In the genomic region with DNA sequence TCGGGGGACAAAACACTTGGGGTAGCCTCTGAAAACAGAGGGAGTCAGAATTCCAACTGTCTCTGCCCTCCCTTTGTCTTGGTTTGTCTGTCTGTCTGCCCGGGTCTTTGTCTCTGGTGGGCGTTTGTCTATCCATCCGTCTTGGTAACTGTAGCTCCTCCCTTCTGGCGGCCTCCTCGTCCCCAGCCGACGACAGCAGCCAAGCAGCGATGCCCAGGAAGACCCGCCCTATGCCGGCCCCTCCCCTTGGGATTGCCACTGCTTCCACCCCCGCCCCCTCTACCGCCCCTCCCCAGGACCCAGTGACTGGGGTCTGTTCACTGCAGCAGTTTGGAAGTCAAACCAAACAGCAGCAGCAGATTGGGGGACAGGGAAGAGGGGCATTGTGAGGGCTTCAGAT, we compare ENCODE assay signal across 12 cellular contexts. TPM values are rescaled to one million over a fixed set of nuclear protein-coding genes. Genes with fewer than 3 reads are reported as not detected.
DNase-seq lines count a peak whose midpoint lies in the region; ATAC-seq and TF ChIP-seq lines count a peak whose summit lies in the region.
"Had no signal": no experiment of that assay in that cellular context is flagged by ENCODE, and none has a peak within 500 bp of the region (broad histone marks: within the 10 kb centered on the region; RNA-seq: fewer than 3 reads in every experiment).

No MANE protein-coding gene starts in this region.

- peak; percentile 67 for DNase-seq in NCI-H1694 (lab: John Stamatoyannopoulos, UW)
- DNase-seq in coronary artery (ENCODE audit: low spot score): no peak
- DNase-seq in naive thymus-derived CD4-positive, alpha-beta T cell: no peak
- no peak for DNase-seq in stimulated activated CD4-positive, alpha-beta T cell treated with anti-CD3 and anti-CD28 coated beads, Interleukin-4, amount 100 ng/mL, for 4 hours
- no peak for DNase-seq in germinal center (ENCODE audit: low spot score)
- no peak for DNase-seq in GM19238 (ENCODE audit: insufficient read length, low spot score)

- peak overlapping the region in 7 of 10 donors; percentile 51 to 73 (median 57) for H3K4me3 Mint-ChIP-seq in naive thymus-derived CD4-positive, alpha-beta T cell
- H3K4me3 Mint-ChIP-seq: memory B cell had no signal

- no peaks in the 10 kb centered on the region for H3K9me3 ChIP-seq in BLaER1
- no peaks in the 10 kb centered on the region for H3K9me3 ChIP-seq in naive thymus-derived CD4-positive, alpha-beta T cell (ENCODE audit: control insufficient read depth in 2 of 3, low read length in 3 of 3)
- H3K9me3 ChIP-seq: upper lobe of left lung had no signal

- CTCF ChIA-PET in naive thymus-derived CD4-positive, alpha-beta T cell (lab: Charles Lee): interaction anchor here (1.1 kb wide), 1 partner anchor 10 kb away, joined by 3 read pairs; no protein-coding TSS in a partner anchor

- peak overlapping the region; percentile 99 for H3K4me2 ChIP-seq in BLaER1

- H4K20me1 ChIP-seq in BLaER1: no peaks in the 10 kb centered on the region

- H3K4me1 Mint-ChIP-seq in naive thymus-derived CD4-positive, alpha-beta T cell: peaks cover 36 to 66% (median 64%) of the 10 kb centered on the region in 7 donors

- H3K27ac ChIP-seq in BLaER1 (peak overlapping the region; percentile 59), coronary artery (peak overlapping the region; percentile 80 to 95)
- H3K27ac ChIP-seq in naive thymus-derived CD4-positive, alpha-beta T cell (ENCODE audit: low read depth, low read length): no peak overlapping the region
- H3K27ac ChIP-seq: VCaP had no signal

- H3K27me3 ChIP-seq in BLaER1: no peaks in the 10 kb centered on the region
- H3K27me3 ChIP-seq in naive thymus-derived CD4-positive, alpha-beta T cell (ENCODE audit: control insufficient read depth in 2 of 2, insufficient read depth in 2 of 2, low read length in 2 of 2): no peaks in the 10 kb centered on the region
- H3K27me3 ChIP-seq: upper lobe of left lung had no signal

- TF ChIP-seq CTCF in coronary artery (IDR thresholded peaks at IDR 0.05): no peak

- no peaks in the 10 kb centered on the region for H3K27me3 Mint-ChIP-seq in naive thymus-derived CD4-positive, alpha-beta T cell
- H3K27me3 Mint-ChIP-seq: memory B cell had no signal

- H3K27ac Mint-ChIP-seq in naive thymus-derived CD4-positive, alpha-beta T cell: peak overlapping the region in 3 of 9 donors; percentile 40 to 91 (median 86)
- H3K27ac Mint-ChIP-seq: IgD-negative memory B cell, memory B cell had no signal

- ATAC-seq in naive thymus-derived CD4-positive, alpha-beta T cell: no peak
- ATAC-seq in HG02610 (IDR thresholded peaks at IDR 0.05; ENCODE audit: unreplicated experiment): no peak

- H3K36me3 Mint-ChIP-seq in naive thymus-derived CD4-positive, alpha-beta T cell: peaks cover 0 to 2% (median 0%) of the 10 kb centered on the region in 5 donors
- H3K36me3 Mint-ChIP-seq: IgD-negative memory B cell, memory B cell had no signal

- POLR2A ChIA-PET in naive thymus-derived CD4-positive, alpha-beta T cell (lab: Charles Lee): interaction anchor here (0.6 to 2.7 kb wide), 3 partner anchors 11 to 63 kb away, joined by 3 to 10 read pairs (median 9); no protein-coding TSS in a partner anchor

- intact Hi-C loops in naive thymus-derived CD4-positive, alpha-beta T cell (cut with micrococcal nuclease): no loop called here

- peaks cover 71% of the 10 kb centered on the region for H3K4me1 ChIP-seq in BLaER1
- H3K4me1 ChIP-seq in naive thymus-derived CD4-positive, alpha-beta T cell (ENCODE audit: control insufficient read depth in 2 of 2, insufficient read depth in 2 of 2, low read length in 2 of 2): peaks cover 40 to 45% of the 10 kb centered on the region in 2 donors

- H3K9ac ChIP-seq in BLaER1: peak overlapping the region; percentile 28; the same call in 1 of the 2 replicates

- peak overlapping the region; percentile 14; the same call in 1 of the 2 replicates for H3K4me3 ChIP-seq in BLaER1
- H3K4me3 ChIP-seq in coronary artery: peak overlapping the region; percentile 89
- H3K4me3 ChIP-seq in naive thymus-derived CD4-positive, alpha-beta T cell (ENCODE audit: low read length): no peak overlapping the region
- H3K4me3 ChIP-seq: upper lobe of left lung had no signal

- H3K36me3 ChIP-seq in BLaER1: no peaks in the 10 kb centered on the region
- H3K36me3 ChIP-seq in naive thymus-derived CD4-positive, alpha-beta T cell (ENCODE audit: control insufficient read depth in 2 of 3, insufficient read depth in 3 of 3, low read length in 3 of 3): no peaks in the 10 kb centered on the region
- H3K36me3 ChIP-seq: upper lobe of left lung had no signal

- H3K9me3 Mint-ChIP-seq in naive thymus-derived CD4-positive, alpha-beta T cell: no peaks in the 10 kb centered on the region
- H3K9me3 Mint-ChIP-seq: IgD-negative memory B cell, memory B cell had no signal

RNA-seq across cellular contexts. Expression of a gene that starts 2.2 kb away (rescaled TPM):
- total RNA-seq in naive thymus-derived CD4-positive, alpha-beta T cell: 10 to 100 TPM; 22.4 to 73.1 (median 57.4) TPM
- polyA plus RNA-seq in naive thymus-derived CD4-positive, alpha-beta T cell: 10 to 100 TPM in 1 of 2 donors, 1 to 10 TPM in 1; 6.4 to 17.2 TPM

RNA-seq across cellular contexts. Expression of a gene that starts 27.2 kb away (rescaled TPM):
- total RNA-seq in naive thymus-derived CD4-positive, alpha-beta T cell: 100 to 1,000 TPM; 208 to 760 (median 408) TPM
- 100 to 1,000 TPM; 191 to 205 TPM for polyA plus RNA-seq in naive thymus-derived CD4-positive, alpha-beta T cell

RNA-seq across cellular contexts. Expression of a gene that starts 33.9 kb away (rescaled TPM):
- 10 to 100 TPM in 1 of 5 experiments, 1 to 10 TPM in 2, under 1 TPM in 2; 0.08 to 65.4 (median 1.1) TPM for total RNA-seq in naive thymus-derived CD4-positive, alpha-beta T cell
- polyA plus RNA-seq in naive thymus-derived CD4-positive, alpha-beta T cell: not detected
- polyA plus RNA-seq: IgD-negative memory B cell had no signal

RNA-seq across cellular contexts. Expression of a gene that starts 53.5 kb away (rescaled TPM):
- 10 to 100 TPM; 34.1 to 76.3 (median 69.1) TPM for total RNA-seq in naive thymus-derived CD4-positive, alpha-beta T cell
- 1 to 10 TPM; 1.3 to 2.1 TPM for polyA plus RNA-seq in naive thymus-derived CD4-positive, alpha-beta T cell

RNA-seq across cellular contexts. Expression of a gene that starts 53.7 kb away (rescaled TPM):
- 100 to 1,000 TPM in 2 of 5 experiments, 10 to 100 TPM in 3; 37.2 to 135 (median 49.5) TPM for total RNA-seq in naive thymus-derived CD4-positive, alpha-beta T cell
- 1 to 10 TPM; 3.6 to 3.8 TPM for polyA plus RNA-seq in naive thymus-derived CD4-positive, alpha-beta T cell
